In genomic region chr16:262121-262745, GRCh38 we compare ENCODE assay signal across 1 cellular context.
TF ChIP-seq lines count a peak whose summit lies in the region.

No MANE protein-coding gene starts in this region.

TF ChIP-seq in K562, 482 proteins besides CTCF, POLR2A, EP300 and RAD21:
- peak; percentile 42 for TF ChIP-seq POLR2G (IDR thresholded peaks at IDR 0.05; ENCODE audit: low read depth, low read length)
- no peak for TF ChIP-seq NCOA1 (IDR thresholded peaks at IDR 0.05; ENCODE audit: low read depth)
